1 cellular context compared by ENCODE assay signal in the genomic region with DNA sequence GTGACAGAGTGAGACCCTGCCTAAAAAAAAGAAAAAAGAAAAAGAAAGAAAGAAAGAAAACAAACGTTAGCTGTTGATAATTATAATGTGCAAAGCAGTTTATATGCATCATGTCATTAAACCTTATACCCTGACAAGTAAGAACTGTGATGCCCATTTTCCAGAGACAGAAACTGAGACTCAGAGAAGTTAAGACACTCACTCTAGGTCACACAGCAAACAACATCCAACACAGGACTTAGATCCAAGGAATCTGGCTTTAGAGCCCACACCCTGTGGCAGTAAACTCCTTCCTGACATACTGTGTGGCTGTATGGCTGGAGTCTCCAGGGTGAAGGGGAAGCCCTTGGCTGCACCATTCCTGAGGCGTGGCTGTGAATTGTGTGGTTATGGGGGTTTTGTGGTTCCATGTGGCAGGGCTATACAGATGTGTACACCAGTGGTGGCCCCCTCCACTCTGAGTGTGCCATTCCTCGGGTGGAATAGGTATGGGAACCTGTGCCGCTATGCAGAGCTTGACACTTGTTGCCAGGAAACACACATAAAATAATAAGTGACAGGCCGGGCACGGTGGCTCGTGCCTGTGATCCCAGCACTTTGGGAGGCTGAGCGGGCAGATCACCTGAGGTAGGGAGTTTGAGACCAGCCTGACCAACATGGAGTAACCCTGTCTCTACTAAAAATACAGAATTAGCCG.
TF ChIP-seq lines count a peak whose summit lies in the region.

No MANE protein-coding gene starts in this region.

TF ChIP-seq in K562, 482 proteins besides CTCF, POLR2A, EP300 and RAD21:
- TF ChIP-seq ZNF785 (CRISPR knock-in tag; IDR thresholded peaks at IDR 0.05): no peak
- no peak for TF ChIP-seq ELF4 (CRISPR knock-in tag; IDR thresholded peaks at IDR 0.05)
- 0 out of 4 replicates have a peak, but pooled peaks of 1 of the 2 experiments have one; percentile 21 for TF ChIP-seq HDAC1 (IDR thresholded peaks at IDR 0.05)
- no peak for TF ChIP-seq NCOA1 (IDR thresholded peaks at IDR 0.05; ENCODE audit: low read depth)
- peak; percentile 93 for TF ChIP-seq SMARCA5 (IDR thresholded peaks at IDR 0.05)
- TF ChIP-seq RCOR1 (IDR thresholded peaks at IDR 0.05; ENCODE audit: borderline replicate concordance in 1 of 2, low read depth in 2 of 2, low read length in 2 of 2): peak in 1 of 2 experiments; percentile 67; a peak in 1 of 4 replicates
- peak; percentile 51; the same call in 1 of the 2 replicates for TF ChIP-seq HDGF (IDR thresholded peaks at IDR 0.05)
- TF ChIP-seq ADNP (tag; IDR thresholded peaks at IDR 0.05): peak; percentile 77
- no peak for TF ChIP-seq NR3C1 (CRISPR knock-in tag; IDR thresholded peaks at IDR 0.05)
- peak; percentile 97 for TF ChIP-seq BCOR (IDR thresholded peaks at IDR 0.05)
- TF ChIP-seq RBM25 (IDR thresholded peaks at IDR 0.05; ENCODE audit: low read depth, low read length, severe bottlenecking): peak; percentile 98
- TF ChIP-seq HDAC2 (IDR thresholded peaks at IDR 0.05): peak; percentile 84
- TF ChIP-seq KDM1A (IDR thresholded peaks at IDR 0.05): peak; percentile 65 to 84
- peak; percentile 32; the same call in 1 of the 2 replicates for TF ChIP-seq CBX1 (IDR thresholded peaks at IDR 0.05; ENCODE audit: low read depth)
- TF ChIP-seq BRD9 (IDR thresholded peaks at IDR 0.05; ENCODE audit: low read depth, partially characterized antibody): peak; percentile 22
- no peak for TF ChIP-seq ZC3H4 (CRISPR knock-in tag; IDR thresholded peaks at IDR 0.05; ENCODE audit: borderline replicate concordance)
- TF ChIP-seq SMAD1 (IDR thresholded peaks at IDR 0.05; ENCODE audit: low read depth, low read length, partially characterized antibody): no peak
- no peak for TF ChIP-seq ATF1 (CRISPR knock-in tag; IDR thresholded peaks at IDR 0.05)
- TF ChIP-seq ATF1 (tag; IDR thresholded peaks at IDR 0.05): no peak
- TF ChIP-seq ZFP36 (IDR thresholded peaks at IDR 0.05; ENCODE audit: low read depth, low read length, partially characterized antibody): peak; percentile 86
